ENCODE assay signal across 8 cellular contexts in genomic region chr1:174217787-174218574, GRCh38. TPM values are rescaled to one million over a fixed set of nuclear protein-coding genes. Genes with fewer than 3 reads are reported as not detected.
DNase-seq lines count a peak whose midpoint lies in the region; ATAC-seq and TF ChIP-seq lines count a peak whose summit lies in the region.

No MANE protein-coding gene starts in this region.

- H3K27me3 Mint-ChIP-seq in progenitor cell of endocrine pancreas, result no peaks in the 10 kb centered on the region

- no peak overlapping the region for H3K4me3 Mint-ChIP-seq in progenitor cell of endocrine pancreas (ENCODE audit: low read depth)

- peak; percentile 87 for ATAC-seq in SK-N-SH treated with all-trans-retinoic acid at 6 μM for 48 hours

- DNase-seq in AG08396 (ENCODE audit: low spot score), result peak; percentile 4
- DNase-seq in Jurkat, Clone E6-1 (ENCODE audit: low read depth, low spot score), result peak; percentile 55
- DNase-seq in fibroblast of the conjunctiva (ENCODE audit: low read depth), result peak; percentile 28
- no peak for DNase-seq in progenitor cell of endocrine pancreas (ENCODE audit: low spot score, unreplicated experiment)
- DNase-seq in cortex of kidney (lab: John Stamatoyannopoulos, UW), result no peak
- no peak for DNase-seq in activated naive CD4-positive, alpha-beta T cell treated with anti-CD3 and anti-CD28 coated beads, Interleukin-2, amount 50 U/mL, for 16 hours

- TF ChIP-seq CTCF in GM12873 (IDR thresholded peaks at IDR 0.05; ENCODE audit: insufficient read depth, low read depth, low read length, missing control alignments) (peak; percentile 57), progenitor cell of endocrine pancreas (IDR thresholded peaks at IDR 0.05; ENCODE audit: unreplicated experiment) (peak; percentile 76)

- no peak overlapping the region for H3K27ac Mint-ChIP-seq in progenitor cell of endocrine pancreas

- H3K4me3 ChIP-seq in Jurkat, Clone E6-1 (ENCODE audit: low read length), result no peak overlapping the region

- no peaks in the 10 kb centered on the region for H3K4me1 Mint-ChIP-seq in progenitor cell of endocrine pancreas (ENCODE audit: low read depth)

- H3K36me3 Mint-ChIP-seq in progenitor cell of endocrine pancreas (ENCODE audit: insufficient read depth), result peaks cover 13% of the 10 kb centered on the region

- H3K9me3 Mint-ChIP-seq in progenitor cell of endocrine pancreas (ENCODE audit: low read depth), result peaks cover 6% of the 10 kb centered on the region

TF ChIP-seq in SK-N-SH treated with all-trans-retinoic acid at 6 μM for 48 hours, 23 proteins besides CTCF, POLR2A, EP300 and RAD21:
- TF ChIP-seq CSDC2 (CRISPR knock-in tag; IDR thresholded peaks at IDR 0.05) (no peak), TOX (CRISPR knock-in tag; IDR thresholded peaks at IDR 0.05; ENCODE audit: borderline replicate concordance) (no peak), ZFP30 (CRISPR knock-in tag; IDR thresholded peaks at IDR 0.05) (no peak), ZNF8 (CRISPR knock-in tag; IDR thresholded peaks at IDR 0.05) (no peak), OSR1 (CRISPR knock-in tag; IDR thresholded peaks at IDR 0.05) (no peak), TSHZ2 (CRISPR knock-in tag; IDR thresholded peaks at IDR 0.05) (no peak), ZFP3 (CRISPR knock-in tag; IDR thresholded peaks at IDR 0.05) (no peak), ZNF70 (CRISPR knock-in tag; IDR thresholded peaks at IDR 0.05) (no peak), ESRRG (CRISPR knock-in tag; IDR thresholded peaks at IDR 0.05) (no peak), CREB5 (CRISPR knock-in tag; IDR thresholded peaks at IDR 0.05; ENCODE audit: low read depth) (no peak), GLIS3 (CRISPR knock-in tag; IDR thresholded peaks at IDR 0.05) (no peak), BACH2 (CRISPR knock-in tag; IDR thresholded peaks at IDR 0.05; ENCODE audit: borderline replicate concordance) (no peak), ARNTL (CRISPR knock-in tag; IDR thresholded peaks at IDR 0.05; ENCODE audit: borderline replicate concordance, low read depth) (no peak), RARB (CRISPR knock-in tag; IDR thresholded peaks at IDR 0.05) (no peak), PPARA (CRISPR knock-in tag; IDR thresholded peaks at IDR 0.05; ENCODE audit: borderline replicate concordance) (no peak), SNAI2 (CRISPR knock-in tag; IDR thresholded peaks at IDR 0.05) (no peak)
- TF ChIP-seq, protein P1, sequence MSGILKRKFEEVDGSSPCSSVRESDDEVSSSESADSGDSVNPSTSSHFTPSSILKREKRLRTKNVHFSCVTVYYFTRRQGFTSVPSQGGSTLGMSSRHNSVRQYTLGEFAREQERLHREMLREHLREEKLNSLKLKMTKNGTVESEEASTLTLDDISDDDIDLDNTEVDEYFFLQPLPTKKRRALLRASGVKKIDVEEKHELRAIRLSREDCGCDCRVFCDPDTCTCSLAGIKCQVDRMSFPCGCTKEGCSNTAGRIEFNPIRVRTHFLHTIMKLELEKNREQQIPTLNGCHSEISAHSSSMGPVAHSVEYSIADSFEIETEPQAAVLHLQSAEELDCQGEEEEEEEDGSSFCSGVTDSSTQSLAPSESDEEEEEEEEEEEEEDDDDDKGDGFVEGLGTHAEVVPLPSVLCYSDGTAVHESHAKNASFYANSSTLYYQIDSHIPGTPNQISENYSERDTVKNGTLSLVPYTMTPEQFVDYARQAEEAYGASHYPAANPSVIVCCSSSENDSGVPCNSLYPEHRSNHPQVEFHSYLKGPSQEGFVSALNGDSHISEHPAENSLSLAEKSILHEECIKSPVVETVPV (CRISPR knock-in tag; IDR thresholded peaks at IDR 0.05), result no peak
- TF ChIP-seq, protein P2, sequence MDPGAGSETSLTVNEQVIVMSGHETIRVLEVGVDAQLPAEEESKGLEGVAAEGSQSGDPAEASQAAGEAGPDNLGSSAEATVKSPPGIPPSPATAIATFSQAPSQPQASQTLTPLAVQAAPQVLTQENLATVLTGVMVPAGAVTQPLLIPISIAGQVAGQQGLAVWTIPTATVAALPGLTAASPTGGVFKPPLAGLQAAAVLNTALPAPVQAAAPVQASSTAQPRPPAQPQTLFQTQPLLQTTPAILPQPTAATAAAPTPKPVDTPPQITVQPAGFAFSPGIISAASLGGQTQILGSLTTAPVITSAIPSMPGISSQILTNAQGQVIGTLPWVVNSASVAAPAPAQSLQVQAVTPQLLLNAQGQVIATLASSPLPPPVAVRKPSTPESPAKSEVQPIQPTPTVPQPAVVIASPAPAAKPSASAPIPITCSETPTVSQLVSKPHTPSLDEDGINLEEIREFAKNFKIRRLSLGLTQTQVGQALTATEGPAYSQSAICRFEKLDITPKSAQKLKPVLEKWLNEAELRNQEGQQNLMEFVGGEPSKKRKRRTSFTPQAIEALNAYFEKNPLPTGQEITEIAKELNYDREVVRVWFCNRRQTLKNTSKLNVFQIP (CRISPR knock-in tag; IDR thresholded peaks at IDR 0.05; ENCODE audit: borderline replicate concordance, low read depth), result no peak
- TF ChIP-seq, protein P3, sequence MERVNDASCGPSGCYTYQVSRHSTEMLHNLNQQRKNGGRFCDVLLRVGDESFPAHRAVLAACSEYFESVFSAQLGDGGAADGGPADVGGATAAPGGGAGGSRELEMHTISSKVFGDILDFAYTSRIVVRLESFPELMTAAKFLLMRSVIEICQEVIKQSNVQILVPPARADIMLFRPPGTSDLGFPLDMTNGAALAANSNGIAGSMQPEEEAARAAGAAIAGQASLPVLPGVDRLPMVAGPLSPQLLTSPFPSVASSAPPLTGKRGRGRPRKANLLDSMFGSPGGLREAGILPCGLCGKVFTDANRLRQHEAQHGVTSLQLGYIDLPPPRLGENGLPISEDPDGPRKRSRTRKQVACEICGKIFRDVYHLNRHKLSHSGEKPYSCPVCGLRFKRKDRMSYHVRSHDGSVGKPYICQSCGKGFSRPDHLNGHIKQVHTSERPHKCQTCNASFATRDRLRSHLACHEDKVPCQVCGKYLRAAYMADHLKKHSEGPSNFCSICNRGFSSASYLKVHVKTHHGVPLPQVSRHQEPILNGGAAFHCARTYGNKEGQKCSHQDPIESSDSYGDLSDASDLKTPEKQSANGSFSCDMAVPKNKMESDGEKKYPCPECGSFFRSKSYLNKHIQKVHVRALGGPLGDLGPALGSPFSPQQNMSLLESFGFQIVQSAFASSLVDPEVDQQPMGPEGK (CRISPR knock-in tag; IDR thresholded peaks at IDR 0.05; ENCODE audit: borderline replicate concordance), result no peak

RNA-seq across cellular contexts. Expression of gene RABGAP1L, which starts 58.7 kb away (rescaled TPM):
- polyA plus RNA-seq in Jurkat, Clone E6-1 (2012; ENCODE audit: insufficient read depth, insufficient read length), result 19.1 TPM
- total RNA-seq in progenitor cell of endocrine pancreas, result 51.4 and 55.2 TPM in 2 replicates

Comparison
In these comparisons a context has a peak if more than half of its experiments do, and no peak if none do; other contexts are left out.
1. DNase-seq: peak in AG08396 (single experiment), Jurkat, Clone E6-1 (single experiment) and fibroblast of the conjunctiva (single experiment); none in progenitor cell of endocrine pancreas (single experiment), cortex of kidney (single experiment) and activated naive CD4-positive, alpha-beta T cell treated with anti-CD3 and anti-CD28 coated beads, Interleukin-2, amount 50 U/mL, for 16 hours (single experiment).